15 cellular contexts compared by ENCODE assay signal in genomic region chr15:93460717-93461116, GRCh38.
DNase-seq lines count a peak whose midpoint lies in the region; ATAC-seq and TF ChIP-seq lines count a peak whose summit lies in the region.
"Had no signal": no experiment of that assay in that cellular context is flagged by ENCODE, and none has a peak within 500 bp of the region (broad histone marks: within the 10 kb centered on the region; RNA-seq: fewer than 3 reads in every experiment).

No MANE protein-coding gene starts in this region.

- intact Hi-C loops in Right ventricle myocardium superior (cut with DNase I) (no loop called here), vagina (cut with DNase I) (no loop called here)

- no peaks in the 10 kb centered on the region for H3K36me3 ChIP-seq in vagina
- H3K36me3 ChIP-seq: cardiac muscle cell had no signal

- H3K4me3 ChIP-seq in vagina, result no peak overlapping the region
- H3K4me3 ChIP-seq: cardiac muscle cell, hepatocyte had no signal

- DNase-seq in foreskin keratinocyte (peak; percentile 22 to 54), globus pallidus (ENCODE audit: low spot score) (no peak), Right ventricle myocardium superior (no peak), NCI-H2227 treated with DMSO at 0.1 percent for 48 hours (lab: John Stamatoyannopoulos, UW) (no peak), vagina (ENCODE audit: extremely low spot score in 2 of 2) (no peak)
- DNase-seq: activated CD4-positive, alpha-beta T cell treated with anti-CD3 and anti-CD28 coated beads for 48 hours; activated effector memory CD4-positive, alpha-beta T cell treated with Interleukin-2 at 50 U/mL for 16 hours; KG1; NCI-H2081 treated with DMSO at 0.1 percent for 48 hours had no signal

- H3K9me3 ChIP-seq in vagina, result no peaks in the 10 kb centered on the region

- ATAC-seq in GM18861 (IDR thresholded peaks at IDR 0.05; ENCODE audit: unreplicated experiment) (peak; percentile 98), GM21529 (IDR thresholded peaks at IDR 0.05; ENCODE audit: unreplicated experiment) (peak; percentile 77), HG03196 (IDR thresholded peaks at IDR 0.05; ENCODE audit: unreplicated experiment) (peak; percentile 81), foreskin keratinocyte (peak; percentile 81), Right ventricle myocardium superior (ENCODE audit: poor library complexity) (no peak)
- ATAC-seq: stimulated activated memory B cell treated with anti-CD40 and anti-IgM and Interleukin-4, amounts not matched to agents 10 μg/mL and 1 μg/mL and 100 μg/mL, for 72 hours had no signal

- H3K27ac ChIP-seq in foreskin keratinocyte (no peak overlapping the region), vagina (no peak overlapping the region)
- H3K27ac ChIP-seq: cardiac muscle cell, hepatocyte had no signal

- peaks cover 8% of the 10 kb centered on the region for H3K4me1 ChIP-seq in foreskin keratinocyte
- no peaks in the 10 kb centered on the region for H3K4me1 ChIP-seq in vagina

- TF ChIP-seq POLR2A in vagina (IDR thresholded peaks at IDR 0.05), result no peak

- H3K27me3 ChIP-seq in foreskin keratinocyte (no peaks in the 10 kb centered on the region), vagina (no peaks in the 10 kb centered on the region)
- H3K27me3 ChIP-seq: cardiac muscle cell, hepatocyte had no signal

- no peak for TF ChIP-seq CTCF in foreskin keratinocyte (conservative IDR thresholded peaks at IDR 0.05)
- no peak for TF ChIP-seq CTCF in vagina (IDR thresholded peaks at IDR 0.05)

Comparison
In these comparisons a context has a peak if more than half of its experiments do, and no peak if none do; other contexts are left out.
1. DNase-seq: peak in foreskin keratinocyte (2 of 2); none in globus pallidus (single experiment), Right ventricle myocardium superior (single experiment), NCI-H2227 treated with DMSO at 0.1 percent for 48 hours (single experiment) and vagina (0 of 2).